In the genomic region with DNA sequence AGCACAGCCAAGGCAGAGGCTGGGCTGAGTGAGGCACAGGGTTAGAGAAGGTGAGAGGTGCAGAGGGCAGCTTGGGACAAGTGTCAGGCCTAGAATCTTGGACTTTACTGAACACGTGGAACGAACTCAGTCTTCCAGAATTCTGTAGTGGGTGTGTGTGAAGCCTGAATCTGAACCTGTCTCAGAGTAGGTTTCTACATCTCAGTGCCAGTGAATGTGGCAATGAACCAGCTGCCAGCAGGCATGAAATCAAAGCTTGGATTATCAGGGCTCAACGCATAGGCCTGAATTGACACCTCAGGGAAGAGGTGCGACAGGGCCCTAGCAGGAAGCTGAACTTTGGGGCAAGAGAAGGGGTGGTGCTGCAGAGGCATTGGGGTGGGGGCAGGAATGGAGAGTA, we compare ENCODE assay signal across 25 cellular contexts.
DNase-seq lines count a peak whose midpoint lies in the region; ATAC-seq and TF ChIP-seq lines count a peak whose summit lies in the region.
"Had no signal": no experiment of that assay in that cellular context is flagged by ENCODE, and none has a peak within 500 bp of the region (broad histone marks: within the 10 kb centered on the region; RNA-seq: fewer than 3 reads in every experiment).

No MANE protein-coding gene starts in this region.

- TF ChIP-seq EP300 in gastroesophageal sphincter (IDR thresholded peaks at IDR 0.05): no peak
- no peak for TF ChIP-seq EP300 in transverse colon (IDR thresholded peaks at IDR 0.05; ENCODE audit: low read depth)

- in situ Hi-C loops in transverse colon (cut with MboI; ENCODE audit: low pct_ligation_motif_present in 1 of 4, low pct_unique_long_range_greater_than_20kb in 1 of 4, low sequenced_read_pairs in 3 of 4): no loop called here

- ATAC-seq in gastroesophageal sphincter (no peak), HG03520 (IDR thresholded peaks at IDR 0.05; ENCODE audit: unreplicated experiment) (no peak)
- ATAC-seq: sciatic nerve had no signal

- intact Hi-C loops in transverse colon (cut with DNase I; ENCODE audit: low total_unique reads): loop anchor here (5.0 kb wide), 1 partner anchor 104 kb away; a partner anchor contains a TSS
- intact Hi-C loops in CD14-positive monocyte (cut with micrococcal nuclease): no loop called here

- H3K27me3 ChIP-seq in WERI-Rb-1 (ENCODE audit: insufficient read depth, low read depth, severe bottlenecking) (no peaks in the 10 kb centered on the region), gastroesophageal sphincter (no peaks in the 10 kb centered on the region), transverse colon (no peaks in the 10 kb centered on the region)

- H3K4me1 ChIP-seq in gastroesophageal sphincter: peaks cover 23 to 86% (median 30%) of the 10 kb centered on the region in 3 donors
- peaks cover 11 to 31% (median 22%) of the 10 kb centered on the region in 4 donors for H3K4me1 ChIP-seq in transverse colon

- H3K27ac Mint-ChIP-seq in nephron: peak overlapping the region in 2 of 3 experiments; percentile 57 to 70
- no peak overlapping the region for H3K27ac Mint-ChIP-seq in CD14-positive monocyte
- H3K27ac Mint-ChIP-seq: activated T-cell treated with anti-CD3 and anti-CD28 coated beads, Interleukin-2, amount 50 U/mL, for 24 hours; CD4-positive, alpha-beta T cell had no signal

- H3K4me3 ChIP-seq in WERI-Rb-1 (ENCODE audit: low read depth, low read length) (no peak overlapping the region), gastroesophageal sphincter (no peak overlapping the region), transverse colon (no peak overlapping the region)
- H3K4me3 ChIP-seq: lung had no signal

- no peaks in the 10 kb centered on the region for H3K9me3 ChIP-seq in WERI-Rb-1 (ENCODE audit: severe bottlenecking)
- H3K9me3 ChIP-seq in gastroesophageal sphincter: no peaks in the 10 kb centered on the region
- H3K9me3 ChIP-seq in transverse colon: no peaks in the 10 kb centered on the region

- H3K27ac ChIP-seq in WERI-Rb-1 (no peak overlapping the region), gastroesophageal sphincter (peak overlapping the region; percentile 27 to 88 (median 64)), transverse colon (peak overlapping the region; percentile 52 to 90 (median 84))
- H3K27ac ChIP-seq: epithelial cell of prostate had no signal

- 79% methylated on average over 2 to 4 of the region's 4 CpGs for WGBS in gastroesophageal sphincter (ENCODE audit: low coverage in 1 of 2), 2 donors
- WGBS in transverse colon (ENCODE audit: low coverage in 1 of 2), 2 donors: 86 to 92% methylated on average over 3 to 4 of the region's 4 CpGs

- TF ChIP-seq CTCF in WERI-Rb-1 (IDR thresholded peaks at IDR 0.05; ENCODE audit: low read depth, low read length) (no peak), gastroesophageal sphincter (IDR thresholded peaks at IDR 0.05) (no peak), nephron (IDR thresholded peaks at IDR 0.05; ENCODE audit: unreplicated experiment in 3 of 3) (no peak), transverse colon (IDR thresholded peaks at IDR 0.05) (no peak), CD14-positive monocyte (IDR thresholded peaks at IDR 0.05) (no peak)

- TF ChIP-seq POLR2A in gastroesophageal sphincter (IDR thresholded peaks at IDR 0.05) (no peak), transverse colon (IDR thresholded peaks at IDR 0.05) (no peak)

- no peaks in the 10 kb centered on the region for H3K9me3 Mint-ChIP-seq in nephron
- H3K9me3 Mint-ChIP-seq in CD14-positive monocyte: no peaks in the 10 kb centered on the region
- H3K9me3 Mint-ChIP-seq: activated T-cell treated with anti-CD3 and anti-CD28 coated beads, Interleukin-2, amount 50 U/mL, for 24 hours; CD4-positive, alpha-beta T cell; central memory CD8-positive, alpha-beta T cell had no signal

- DNase-seq in WERI-Rb-1 (peak; percentile 30), transverse colon (no peak), DMS 273 treated with DMSO at 0.1 percent for 48 hours (lab: John Stamatoyannopoulos, UW) (no peak), CD14-positive monocyte (ENCODE audit: low spot score) (no peak)
- DNase-seq: activated CD4-positive, alpha-beta T cell treated with anti-CD3 and anti-CD28 coated beads for 1 hour; activated CD8-positive, alpha-beta memory T cell treated with anti-CD3 and anti-CD28 coated beads for 24 hours; activated naive CD4-positive, alpha-beta T cell; activated T-cell treated with anti-CD3 and anti-CD28 coated beads, Interleukin-2, amount 50 U/mL, for 24 hours; amniotic stem cell; CD4-positive, alpha-beta T cell; DMS153; foreskin fibroblast; hypothalamus; KG1; NCI-H2029; NCI-H2227 treated with DMSO at 0.1 percent for 48 hours; NCI-H748 treated with DMSO at 0.1 percent for 48 hours; SIG-M5 had no signal

- H3K4me3 Mint-ChIP-seq in nephron: no peak overlapping the region
- H3K4me3 Mint-ChIP-seq in CD14-positive monocyte: no peak overlapping the region
- H3K4me3 Mint-ChIP-seq: activated T-cell treated with anti-CD3 and anti-CD28 coated beads, Interleukin-2, amount 50 U/mL, for 24 hours; CD4-positive, alpha-beta T cell; central memory CD8-positive, alpha-beta T cell had no signal

- no peaks in the 10 kb centered on the region for H3K36me3 Mint-ChIP-seq in nephron (ENCODE audit: low read depth)
- H3K36me3 Mint-ChIP-seq in CD14-positive monocyte: no peaks in the 10 kb centered on the region

- H3K36me3 ChIP-seq in WERI-Rb-1 (0 out of 2 replicates have a peak, but pooled peaks cover 7% of the 10 kb centered on the region), gastroesophageal sphincter (no peaks in the 10 kb centered on the region), transverse colon (no peaks in the 10 kb centered on the region)

- H3K4me1 Mint-ChIP-seq in nephron (peaks cover 86% of the 10 kb centered on the region), CD14-positive monocyte (peaks cover 5% of the 10 kb centered on the region)

- no peaks in the 10 kb centered on the region for H3K27me3 Mint-ChIP-seq in nephron (ENCODE audit: low read depth)
- H3K27me3 Mint-ChIP-seq in CD14-positive monocyte (ENCODE audit: low read depth in 3 of 3): peaks cover 2 to 4% (median 2%) of the 10 kb centered on the region in 3 donors

Comparison
In these comparisons a context has a peak if more than half of its experiments do, and no peak if none do; other contexts are left out.
1. H3K27ac Mint-ChIP-seq: peak in nephron (2 of 3); none in CD14-positive monocyte (0 of 7).